20 cellular contexts compared by ENCODE assay signal in the genomic region with DNA sequence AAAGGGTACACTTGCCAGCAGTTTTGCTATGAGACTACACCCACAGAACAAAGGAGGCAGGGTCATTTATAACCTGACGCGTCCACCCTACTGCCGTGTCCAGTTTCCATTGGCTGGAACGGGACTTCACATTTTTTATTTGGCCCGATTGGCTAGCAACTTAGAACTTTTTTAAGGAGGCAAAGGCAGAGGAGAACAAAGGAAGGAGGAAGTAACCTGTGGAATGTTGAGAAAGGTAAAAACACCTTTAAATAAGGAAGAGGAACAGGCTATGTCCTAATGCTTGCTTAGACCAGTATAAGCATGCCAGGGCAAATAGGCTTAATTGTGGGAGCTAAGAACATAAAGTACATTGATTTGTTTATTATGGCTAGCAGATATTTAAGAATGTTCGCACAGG. TPM values are rescaled to one million over a fixed set of nuclear protein-coding genes. Genes with fewer than 3 reads are reported as not detected.
DNase-seq lines count a peak whose midpoint lies in the region; ATAC-seq, FAIRE-seq and TF ChIP-seq lines count a peak whose summit lies in the region.
"Had no signal": no experiment of that assay in that cellular context is flagged by ENCODE, and none has a peak within 500 bp of the region (broad histone marks: within the 10 kb centered on the region; RNA-seq: fewer than 3 reads in every experiment).

No MANE protein-coding gene starts in this region.

- H4K8ac ChIP-seq in mesendoderm (ENCODE audit: low read depth, low read length), result no peak overlapping the region

- H3K4me3 ChIP-seq in RWPE2 (ENCODE audit: severe bottlenecking) (no peak overlapping the region), prostate gland (no peak overlapping the region), mesendoderm (ENCODE audit: low read length) (no peak overlapping the region), WERI-Rb-1 (ENCODE audit: low read depth, low read length) (no peak overlapping the region)

- H2BK120ac ChIP-seq in mesendoderm (ENCODE audit: low read depth, low read length), result no peak overlapping the region

- no peak overlapping the region for H2AK5ac ChIP-seq in mesendoderm (ENCODE audit: low read length)

- H3K9me3 ChIP-seq in RWPE2 (ENCODE audit: severe bottlenecking) (no peaks in the 10 kb centered on the region), prostate gland (no peaks in the 10 kb centered on the region), WERI-Rb-1 (ENCODE audit: severe bottlenecking) (no peaks in the 10 kb centered on the region)

- no peak overlapping the region for H2BK15ac ChIP-seq in mesendoderm (replicated peaks; ENCODE audit: low read depth)

- no peak overlapping the region for H2BK5ac ChIP-seq in mesendoderm (ENCODE audit: low read length)

- no peaks in the 10 kb centered on the region for H3K79me1 ChIP-seq in mesendoderm (ENCODE audit: low read length)

- peak overlapping the region; percentile 29 for H3K27ac ChIP-seq in RWPE2 (ENCODE audit: poor library complexity, severe bottlenecking)
- peak overlapping the region; percentile 69 for H3K27ac ChIP-seq in epithelial cell of prostate
- H3K27ac ChIP-seq in prostate gland, result no peak overlapping the region
- H3K27ac ChIP-seq in mesendoderm (ENCODE audit: low read depth, low read length), result no peak overlapping the region
- no peak overlapping the region for H3K27ac ChIP-seq in WERI-Rb-1

- no peak overlapping the region for H3K4ac ChIP-seq in mesendoderm (ENCODE audit: low read depth, low read length)

- WGBS in prostate gland, result 42% methylated on average over 6 of the region's 6 CpGs
- no CpG with 5 or more reads among the region's 6 CpGs for whole genome bisulfite sequencing in mesendoderm (ENCODE audit: extremely low coverage, insufficient coverage, low lambda C conversion rate)

- no peak overlapping the region for H3K23ac ChIP-seq in mesendoderm (ENCODE audit: low read length)

- no peak overlapping the region for H3K18ac ChIP-seq in mesendoderm (ENCODE audit: low read length)

- no peaks in the 10 kb centered on the region for H3K36me3 ChIP-seq in RWPE2 (ENCODE audit: low read depth)
- no peaks in the 10 kb centered on the region for H3K36me3 ChIP-seq in prostate gland
- H3K36me3 ChIP-seq in mesendoderm (ENCODE audit: control insufficient read depth, insufficient read depth, low read length), result no peaks in the 10 kb centered on the region
- H3K36me3 ChIP-seq in WERI-Rb-1, result no peaks in the 10 kb centered on the region

- TF ChIP-seq CTCF in RWPE2 (IDR thresholded peaks at IDR 0.05; ENCODE audit: poor library complexity, severe bottlenecking) (no peak), prostate gland (IDR thresholded peaks at IDR 0.05) (no peak), WERI-Rb-1 (IDR thresholded peaks at IDR 0.05; ENCODE audit: low read depth, low read length) (no peak)

- H3K56ac ChIP-seq in mesendoderm (ENCODE audit: low read length), result no peak overlapping the region

- H3K4me2 ChIP-seq in mesendoderm (ENCODE audit: low read length), result no peak overlapping the region

- H3K27me3 ChIP-seq in RWPE2 (ENCODE audit: insufficient read depth, poor library complexity, severe bottlenecking), result no peaks in the 10 kb centered on the region
- H3K27me3 ChIP-seq in prostate gland (replicated peaks; ENCODE audit: insufficient read depth), result no peaks in the 10 kb centered on the region
- no peaks in the 10 kb centered on the region for H3K27me3 ChIP-seq in mesendoderm (ENCODE audit: insufficient read depth, low read length, poor library complexity)
- H3K27me3 ChIP-seq in WERI-Rb-1 (ENCODE audit: insufficient read depth, low read depth, severe bottlenecking), result no peaks in the 10 kb centered on the region

- intact Hi-C loops in prostate gland (cut with DNase I), result no loop called here

- no peak overlapping the region for H3K9ac ChIP-seq in mesendoderm (ENCODE audit: low read length)

- H3K79me2 ChIP-seq in mesendoderm (ENCODE audit: control insufficient read depth, insufficient read depth, low read length), result peaks cover 44% of the 10 kb centered on the region

- no peak overlapping the region for H4K5ac ChIP-seq in mesendoderm (ENCODE audit: low read length)

- DNase-seq in GM19239 (ENCODE audit: insufficient read length, low spot score) (no peak), RWPE2 (ENCODE audit: low spot score) (no peak), epithelial cell of prostate (ENCODE audit: low read depth, low spot score) (peak; percentile 26), prostate gland (ENCODE audit: low spot score) (peak; percentile 33), mesendoderm (no peak), urothelium cell line (ENCODE audit: low spot score) (no peak), WERI-Rb-1 (no peak), UCSD-AML1 (lab: John Stamatoyannopoulos, UW; ENCODE audit: unreplicated experiment) (no peak)
- DNase-seq: ACHN; CD4-positive, CD25-positive, alpha-beta regulatory T cell; COR-L47; GDM1; GOT3; KG1; NCI-H1436; NCI-H1930; NCI-H345; NCI-H524 treated with DMSO at 0.1 percent for 48 hours had no signal

- peaks cover 3% of the 10 kb centered on the region for H3K4me1 ChIP-seq in RWPE2 (ENCODE audit: insufficient read depth, poor library complexity, severe bottlenecking)
- no peaks in the 10 kb centered on the region for H3K4me1 ChIP-seq in prostate gland (replicated peaks)
- no peaks in the 10 kb centered on the region for H3K4me1 ChIP-seq in mesendoderm (ENCODE audit: control insufficient read depth, low read depth, low read length)

- no peak for ATAC-seq in RWPE2 (ENCODE audit: low read depth)
- ATAC-seq: HepG2 had no signal

- peak; percentile 35 for FAIRE-seq in GM19239 (lab: Jason Lieb, UNC)
- no peak for FAIRE-seq in urothelium cell line (lab: Jason Lieb, UNC)
- FAIRE-seq: HepG2 had no signal

- no peak for TF ChIP-seq POLR2A in prostate gland (IDR thresholded peaks at IDR 0.05)

RNA-seq across cellular contexts. Expression of a gene that starts 18.7 kb away (rescaled TPM):
- 10 to 100 TPM; 30.1 to 45.1 TPM for total RNA-seq in prostate gland
- polyA plus RNA-seq in mesendoderm (2013, experiment 1 of 2), result 88.2 TPM
- 89.3 TPM for polyA plus RNA-seq in mesendoderm (2013, experiment 2 of 2)

RNA-seq across cellular contexts. Expression of a gene that starts 47.8 kb away (rescaled TPM):
- total RNA-seq in prostate gland, result 1 to 10 TPM in 1 of 2 donors, not detected in 1; 5.1 TPM
- polyA plus RNA-seq in mesendoderm (2013, experiment 1 of 2), result not detected
- polyA plus RNA-seq in mesendoderm (2013, experiment 2 of 2), result not detected
- total RNA-seq: CD4-positive, CD25-positive, alpha-beta regulatory T cell; Daoy; HepG2 had no signal
- polyA plus RNA-seq: CD4-positive, CD25-positive, alpha-beta regulatory T cell; HepG2 had no signal

Comparison
In these comparisons a context has a peak if more than half of its experiments do, and no peak if none do; other contexts are left out.
1. DNase-seq: peak in epithelial cell of prostate (single experiment) and prostate gland (single experiment); none in GM19239 (single experiment), RWPE2 (single experiment), mesendoderm (single experiment), urothelium cell line (single experiment), WERI-Rb-1 (single experiment) and UCSD-AML1 (single experiment).
2. H3K27ac ChIP-seq: peak in RWPE2 (single experiment) and epithelial cell of prostate (single experiment); none in prostate gland (0 of 2), mesendoderm (single experiment) and WERI-Rb-1 (single experiment).